In the genomic region with DNA sequence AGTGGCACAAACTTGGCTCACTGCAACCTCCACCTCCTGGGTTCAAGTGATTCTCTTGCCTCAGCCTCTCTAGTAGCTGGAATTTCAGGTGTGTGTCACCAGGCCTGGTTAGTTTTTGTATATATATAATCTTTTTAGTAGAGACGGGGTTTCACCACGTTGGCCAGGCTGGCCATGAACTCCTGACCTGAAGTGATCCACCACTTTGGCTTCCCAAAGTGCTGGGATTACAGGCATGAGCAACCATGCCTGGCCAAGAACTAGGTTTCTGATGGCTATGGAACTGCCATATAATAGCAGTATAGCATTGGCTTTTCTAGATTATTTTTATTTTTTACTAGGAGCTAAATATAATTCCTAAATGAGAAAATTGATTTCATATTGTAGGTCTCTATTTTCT, we compare ENCODE assay signal across 28 cellular contexts.
"Had no signal": no experiment of that assay in that cellular context is flagged by ENCODE, and none has a peak within 500 bp of the region (broad histone marks: within the 10 kb centered on the region; RNA-seq: fewer than 3 reads in every experiment).

No MANE protein-coding gene starts in this region.

- H3K27ac ChIP-seq: coronary artery, dorsolateral prefrontal cortex, epithelial cell of prostate, esophagus squamous epithelium, gastrocnemius medialis, heart left ventricle, left lung, lower lobe of right lung had no signal

- H3K27me3 ChIP-seq: dorsolateral prefrontal cortex, esophagus squamous epithelium, gastrocnemius medialis, hepatocyte had no signal

- ATAC-seq: effector memory CD8-positive, alpha-beta T cell; esophagus mucosa; gastrocnemius medialis; heart left ventricle; left cardiac atrium; left lung; left ventricle myocardium superior; lower lobe of right lung; mucosa of descending colon had no signal

- H3K36me3 ChIP-seq: esophagus squamous epithelium, gastrocnemius medialis, heart left ventricle, left lung, lower lobe of right lung had no signal

- H3K9me3 ChIP-seq: esophagus squamous epithelium, gastrocnemius medialis, heart left ventricle, left lung, lower lobe of right lung, mucosa of descending colon had no signal

- DNase-seq: dermis blood vessel endothelial cell; dorsolateral prefrontal cortex; effector CD8-positive, alpha-beta T cell; effector memory CD8-positive, alpha-beta T cell; endodermal cell; esophagus squamous epithelium; foreskin fibroblast; foreskin melanocyte; gastrocnemius medialis; heart left ventricle; hypothalamus; immature natural killer cell; islet precursor cell; kidney; kidney glomerular epithelial cell; left cardiac atrium; left lung; left ventricle myocardium superior; lower lobe of right lung; mesenchymal stem cell; mucosa of descending colon; naive B cell had no signal

- FAIRE-seq: colon, endometrium, kidney had no signal

- H3K4me1 ChIP-seq: esophagus squamous epithelium, gastrocnemius medialis, heart left ventricle, left lung, lower lobe of right lung had no signal

- H3K4me3 ChIP-seq: coronary artery, dorsolateral prefrontal cortex, esophagus squamous epithelium, gastrocnemius medialis, heart left ventricle, hepatocyte, left lung, lower lobe of right lung, mucosa of descending colon had no signal

- H3K4me2 ChIP-seq: hepatocyte had no signal
